In genomic region chr6:13428528-13429405, GRCh38 we compare ENCODE assay signal across 8 cellular contexts. TPM values are rescaled to one million over a fixed set of nuclear protein-coding genes. Genes with fewer than 3 reads are reported as not detected.
DNase-seq lines count a peak whose midpoint lies in the region; ATAC-seq lines count a peak whose summit lies in the region.

No MANE protein-coding gene starts in this region.

- ATAC-seq in HG03025 (IDR thresholded peaks at IDR 0.05; ENCODE audit: low FRiP score, unreplicated experiment), result peak; percentile 20
- ATAC-seq in activated naive CD4-positive, alpha-beta T cell treated with anti-CD3 and anti-CD28 coated beads, Interleukin-2, amount 50 U/mL, for 72 hours, result no peak

- H3K27ac Mint-ChIP-seq in activated naive CD4-positive, alpha-beta T cell treated with anti-CD3 and anti-CD28 coated beads, Interleukin-2, amount 50 U/mL, for 72 hours, result peak overlapping the region; percentile 78 to 83
- peak overlapping the region; percentile 99 for H3K27ac Mint-ChIP-seq in stimulated activated naive CD8-positive, alpha-beta T cell treated with anti-CD3 and anti-CD28 coated beads, Interleukin-15, Interleukin-2, amounts not matched to agents 100 ng/mL and 50 ng/mL, for 24 hours

- DNase-seq in stimulated activated CD4-positive, alpha-beta T cell treated with anti-CD3 and anti-CD28 coated beads, Interleukin-2, amount 100 ng/mL, for 24 hours, result peak; percentile 35 to 50
- DNase-seq in stimulated activated CD4-positive, alpha-beta T cell treated with anti-CD3 and anti-CD28 coated beads, Interleukin-1b, Interleukin-23, amount 100 ng/mL, for 48 hours, result no peak
- DNase-seq in activated naive CD4-positive, alpha-beta T cell treated with anti-CD3 and anti-CD28 coated beads, Interleukin-2, amount 50 U/mL, for 72 hours (ENCODE audit: low spot score in 2 of 2), result no peak
- DNase-seq in NCI-H187 (lab: John Stamatoyannopoulos, UW), result no peak
- DNase-seq in ureter (ENCODE audit: low spot score), result no peak
- DNase-seq in cortex of kidney (lab: John Stamatoyannopoulos, UW), result no peak

- peaks cover 88% of the 10 kb centered on the region for H3K4me1 Mint-ChIP-seq in stimulated activated naive CD8-positive, alpha-beta T cell treated with anti-CD3 and anti-CD28 coated beads, Interleukin-15, Interleukin-2, amounts not matched to agents 100 ng/mL and 50 ng/mL, for 24 hours (ENCODE audit: low read depth)

- peaks cover 0 to 9% of the 10 kb centered on the region in 2 donors for H3K36me3 Mint-ChIP-seq in activated naive CD4-positive, alpha-beta T cell treated with anti-CD3 and anti-CD28 coated beads, Interleukin-2, amount 50 U/mL, for 72 hours
- H3K36me3 Mint-ChIP-seq in stimulated activated naive CD8-positive, alpha-beta T cell treated with anti-CD3 and anti-CD28 coated beads, Interleukin-15, Interleukin-2, amounts not matched to agents 100 ng/mL and 50 ng/mL, for 24 hours (ENCODE audit: low read depth), result peaks cover 2% of the 10 kb centered on the region

- H3K4me3 Mint-ChIP-seq in stimulated activated naive CD8-positive, alpha-beta T cell treated with anti-CD3 and anti-CD28 coated beads, Interleukin-15, Interleukin-2, amounts not matched to agents 100 ng/mL and 50 ng/mL, for 24 hours, result peak overlapping the region; percentile 56

- H3K9me3 Mint-ChIP-seq in activated naive CD4-positive, alpha-beta T cell treated with anti-CD3 and anti-CD28 coated beads, Interleukin-2, amount 50 U/mL, for 72 hours, result peaks cover 0 to 2% of the 10 kb centered on the region in 2 donors
- H3K9me3 Mint-ChIP-seq in stimulated activated naive CD8-positive, alpha-beta T cell treated with anti-CD3 and anti-CD28 coated beads, Interleukin-15, Interleukin-2, amounts not matched to agents 100 ng/mL and 50 ng/mL, for 24 hours, result peaks cover under 1% of the 10 kb centered on the region

- no peaks in the 10 kb centered on the region for H3K27me3 Mint-ChIP-seq in stimulated activated naive CD8-positive, alpha-beta T cell treated with anti-CD3 and anti-CD28 coated beads, Interleukin-15, Interleukin-2, amounts not matched to agents 100 ng/mL and 50 ng/mL, for 24 hours

RNA-seq across cellular contexts. Expression of gene GFOD1, which starts 58.6 kb away (rescaled TPM):
- 10 to 100 TPM in 1 of 2 donors, 1 to 10 TPM in 1; 6.3 to 11.8 TPM for total RNA-seq in activated naive CD4-positive, alpha-beta T cell treated with anti-CD3 and anti-CD28 coated beads, Interleukin-2, amount 50 U/mL, for 72 hours
- total RNA-seq in ureter, result 19.3 TPM

Comparison
In these comparisons a context has a peak if more than half of its experiments do, and no peak if none do; other contexts are left out.
1. DNase-seq: peak in stimulated activated CD4-positive, alpha-beta T cell treated with anti-CD3 and anti-CD28 coated beads, Interleukin-2, amount 100 ng/mL, for 24 hours (2 of 2); none in stimulated activated CD4-positive, alpha-beta T cell treated with anti-CD3 and anti-CD28 coated beads, Interleukin-1b, Interleukin-23, amount 100 ng/mL, for 48 hours (single experiment), activated naive CD4-positive, alpha-beta T cell treated with anti-CD3 and anti-CD28 coated beads, Interleukin-2, amount 50 U/mL, for 72 hours (0 of 2), NCI-H187 (0 of 2), ureter (single experiment) and cortex of kidney (single experiment).